Comparison of ENCODE assay signal across 15 cellular contexts in genomic region chr17:35172321-35172720, GRCh38. TPM values are rescaled to one million over a fixed set of nuclear protein-coding genes. Genes with fewer than 3 reads are reported as not detected.
DNase-seq lines count a peak whose midpoint lies in the region; ATAC-seq and TF ChIP-seq lines count a peak whose summit lies in the region.
"Not testable (repeated sequence)": the region's sequence is repeated elsewhere in the genome, so short reads cannot be mapped to it uniquely, and the experiment has no call there.
"Had no signal": no experiment of that assay in that cellular context is flagged by ENCODE, and none has a peak within 500 bp of the region (broad histone marks: within the 10 kb centered on the region; RNA-seq: fewer than 3 reads in every experiment).

No MANE protein-coding gene starts in this region.

- H3K27ac Mint-ChIP-seq in CD8-positive, alpha-beta T cell: peak overlapping the region; percentile 78
- peak overlapping the region; percentile 29 for H3K27ac Mint-ChIP-seq in activated CD4-positive, alpha-beta T cell treated with anti-CD3 and anti-CD28 coated beads, Interleukin-2, amount 10 ng/mL, durations not matched to agents 24 days and 14 days
- H3K27ac Mint-ChIP-seq in activated naive CD4-positive, alpha-beta T cell treated with anti-CD3 and anti-CD28 coated beads, Interleukin-2, amount 10 ng/mL, durations not matched to agents 7 days and 5 days: peak overlapping the region; percentile 42
- peak overlapping the region; percentile 54 for H3K27ac Mint-ChIP-seq in activated naive CD8-positive, alpha-beta T cell treated with anti-CD3 and anti-CD28 coated beads, Interleukin-2, amount 50 U/mL, for 24 hours
- peak overlapping the region; percentile 50 for H3K27ac Mint-ChIP-seq in stimulated activated effector memory CD8-positive, alpha-beta T cell treated with anti-CD3 and anti-CD28 coated beads, Interleukin-12 subunit alpha, Interleukin-12 subunit beta, amount 100 ng/mL, for 72 hours

- H3K27ac ChIP-seq in CD8-positive, alpha-beta T cell (ENCODE audit: low read depth, low read length): not testable (repeated sequence)

- peaks cover 48% of the 10 kb centered on the region for H3K4me1 ChIP-seq in CD8-positive, alpha-beta T cell (ENCODE audit: insufficient read depth, low read length)

- H3K4me1 Mint-ChIP-seq in CD8-positive, alpha-beta T cell (ENCODE audit: low read depth): peaks cover 54% of the 10 kb centered on the region
- H3K4me1 Mint-ChIP-seq in activated CD4-positive, alpha-beta T cell treated with anti-CD3 and anti-CD28 coated beads, Interleukin-2, amount 10 ng/mL, durations not matched to agents 24 days and 14 days: peaks cover 36% of the 10 kb centered on the region
- peaks cover 49% of the 10 kb centered on the region for H3K4me1 Mint-ChIP-seq in activated naive CD4-positive, alpha-beta T cell treated with anti-CD3 and anti-CD28 coated beads, Interleukin-2, amount 10 ng/mL, durations not matched to agents 7 days and 5 days
- H3K4me1 Mint-ChIP-seq in activated naive CD8-positive, alpha-beta T cell treated with anti-CD3 and anti-CD28 coated beads, Interleukin-2, amount 50 U/mL, for 24 hours: peaks cover 44% of the 10 kb centered on the region
- peaks cover 52% of the 10 kb centered on the region for H3K4me1 Mint-ChIP-seq in stimulated activated effector memory CD8-positive, alpha-beta T cell treated with anti-CD3 and anti-CD28 coated beads, Interleukin-12 subunit alpha, Interleukin-12 subunit beta, amount 100 ng/mL, for 72 hours

- not testable (repeated sequence) for DNase-seq in CD8-positive, alpha-beta T cell; activated CD4-positive, alpha-beta T cell treated with anti-CD3 and anti-CD28 coated beads, Interleukin-2, amount 10 ng/mL, durations not matched to agents 24 days and 14 days; activated naive CD4-positive, alpha-beta T cell treated with anti-CD3 and anti-CD28 coated beads, Interleukin-2, amount 10 ng/mL, durations not matched to agents 7 days and 5 days; activated naive CD8-positive, alpha-beta T cell treated with anti-CD3 and anti-CD28 coated beads, Interleukin-2, amount 50 U/mL, for 24 hours; stimulated activated effector memory CD8-positive, alpha-beta T cell treated with anti-CD3 and anti-CD28 coated beads, Interleukin-12 subunit alpha, Interleukin-12 subunit beta, amount 100 ng/mL, for 72 hours (ENCODE audit: low spot score in 2 of 2)
- DNase-seq in activated CD8-positive, alpha-beta memory T cell treated with anti-CD3 and anti-CD28 coated beads, Interleukin-2, amount 50 U/mL, for 4 hours: peak; percentile 8
- DNase-seq in mesenteric fat pad (ENCODE audit: low spot score): peak; percentile 35

- H3K4me3 ChIP-seq in CD8-positive, alpha-beta T cell (ENCODE audit: low read depth, low read length): not testable (repeated sequence)

- not testable (repeated sequence) for H3K9me3 Mint-ChIP-seq in CD8-positive, alpha-beta T cell; activated CD4-positive, alpha-beta T cell treated with anti-CD3 and anti-CD28 coated beads, Interleukin-2, amount 10 ng/mL, durations not matched to agents 24 days and 14 days; activated naive CD4-positive, alpha-beta T cell treated with anti-CD3 and anti-CD28 coated beads, Interleukin-2, amount 10 ng/mL, durations not matched to agents 7 days and 5 days; activated naive CD8-positive, alpha-beta T cell treated with anti-CD3 and anti-CD28 coated beads, Interleukin-2, amount 50 U/mL, for 24 hours; stimulated activated effector memory CD8-positive, alpha-beta T cell treated with anti-CD3 and anti-CD28 coated beads, Interleukin-12 subunit alpha, Interleukin-12 subunit beta, amount 100 ng/mL, for 72 hours

- H3K27me3 ChIP-seq in CD8-positive, alpha-beta T cell (ENCODE audit: insufficient read depth, low read length): not testable (repeated sequence)

- not testable (repeated sequence) for ATAC-seq in CD8-positive, alpha-beta T cell; activated naive CD8-positive, alpha-beta T cell treated with anti-CD3 and anti-CD28 coated beads, Interleukin-2, amount 50 U/mL, for 24 hours; stimulated activated effector memory CD8-positive, alpha-beta T cell treated with anti-CD3 and anti-CD28 coated beads, Interleukin-12 subunit alpha, Interleukin-12 subunit beta, amount 100 ng/mL, for 72 hours

- POLR2A ChIA-PET in CD8-positive, alpha-beta T cell (lab: Charles Lee): interaction anchor here (1.1 kb wide), 1 partner anchor 45 kb away, joined by 3 read pairs; no protein-coding TSS in a partner anchor

- not testable (repeated sequence) for H3K36me3 Mint-ChIP-seq in CD8-positive, alpha-beta T cell; activated CD4-positive, alpha-beta T cell treated with anti-CD3 and anti-CD28 coated beads, Interleukin-2, amount 10 ng/mL, durations not matched to agents 24 days and 14 days (ENCODE audit: low read depth); activated naive CD4-positive, alpha-beta T cell treated with anti-CD3 and anti-CD28 coated beads, Interleukin-2, amount 10 ng/mL, durations not matched to agents 7 days and 5 days; activated naive CD8-positive, alpha-beta T cell treated with anti-CD3 and anti-CD28 coated beads, Interleukin-2, amount 50 U/mL, for 24 hours (ENCODE audit: low read depth); stimulated activated effector memory CD8-positive, alpha-beta T cell treated with anti-CD3 and anti-CD28 coated beads, Interleukin-12 subunit alpha, Interleukin-12 subunit beta, amount 100 ng/mL, for 72 hours

- H3K4me3 Mint-ChIP-seq in CD8-positive, alpha-beta T cell; activated CD4-positive, alpha-beta T cell treated with anti-CD3 and anti-CD28 coated beads, Interleukin-2, amount 10 ng/mL, durations not matched to agents 24 days and 14 days; activated naive CD4-positive, alpha-beta T cell treated with anti-CD3 and anti-CD28 coated beads, Interleukin-2, amount 10 ng/mL, durations not matched to agents 7 days and 5 days; activated naive CD8-positive, alpha-beta T cell treated with anti-CD3 and anti-CD28 coated beads, Interleukin-2, amount 50 U/mL, for 24 hours; stimulated activated effector memory CD8-positive, alpha-beta T cell treated with anti-CD3 and anti-CD28 coated beads, Interleukin-12 subunit alpha, Interleukin-12 subunit beta, amount 100 ng/mL, for 72 hours: not testable (repeated sequence)

- H3K9me3 ChIP-seq in CD8-positive, alpha-beta T cell (ENCODE audit: low read length): not testable (repeated sequence)

- H3K27me3 Mint-ChIP-seq in CD8-positive, alpha-beta T cell (ENCODE audit: low read depth); activated CD4-positive, alpha-beta T cell treated with anti-CD3 and anti-CD28 coated beads, Interleukin-2, amount 10 ng/mL, durations not matched to agents 24 days and 14 days; activated naive CD8-positive, alpha-beta T cell treated with anti-CD3 and anti-CD28 coated beads, Interleukin-2, amount 50 U/mL, for 24 hours: not testable (repeated sequence)
- peaks cover 10% of the 10 kb centered on the region for H3K27me3 Mint-ChIP-seq in activated naive CD4-positive, alpha-beta T cell treated with anti-CD3 and anti-CD28 coated beads, Interleukin-2, amount 10 ng/mL, durations not matched to agents 7 days and 5 days

- CTCF ChIA-PET in CD8-positive, alpha-beta T cell (lab: Charles Lee): interaction anchor here (0.8 to 4.9 kb wide), 6 partner anchors 41 to 575 kb away, joined by 3 to 49 read pairs (median 6); partner anchors contain the start of gene SLFN12L
- CTCF ChIA-PET in activated naive CD4-positive, alpha-beta T cell treated with anti-CD3 and anti-CD28 coated beads, Interleukin-2, amount 10 ng/mL, durations not matched to agents 7 days and 5 days (lab: Charles Lee): interaction anchor here (0.6 kb wide), 1 partner anchor 313 kb away, joined by 3 read pairs; no protein-coding TSS in a partner anchor

- intact Hi-C loops in CD8-positive, alpha-beta T cell (cut with DNase I, micrococcal nuclease): loop anchor here (1.0 to 5.0 kb wide), 3 partner anchors 42 to 260 kb away; partner anchors contain the start of genes SLFN11 (in 1 of the 2) and SLFN12 (in 1 of the 2)
- intact Hi-C loops in activated CD4-positive, alpha-beta T cell treated with anti-CD3 and anti-CD28 coated beads, Interleukin-2, amount 10 ng/mL, durations not matched to agents 24 days and 14 days (cut with micrococcal nuclease): loop anchor here (5.0 kb wide), 2 partner anchors 70 to 140 kb away; partner anchors contain the start of gene SLFN5

- not testable (repeated sequence) for TF ChIP-seq CTCF in CD8-positive, alpha-beta T cell (IDR thresholded peaks at IDR 0.05)

- H3K36me3 ChIP-seq in CD8-positive, alpha-beta T cell (ENCODE audit: insufficient read depth, low read length): not testable (repeated sequence)

RNA-seq across cellular contexts. Expression of gene SLC35G3, which starts 21.9 kb away (rescaled TPM):
- total RNA-seq in CD8-positive, alpha-beta T cell: not detected
- total RNA-seq in activated CD4-positive, alpha-beta T cell treated with anti-CD3 and anti-CD28 coated beads, Interleukin-2, amount 10 ng/mL, durations not matched to agents 24 days and 14 days: 0.09 TPM in 1 of 2 replicates, not detected in the other
- total RNA-seq in mesenteric fat pad: not detected
- total RNA-seq: Calu3, GM23338, H9, HT-29, NCI-H460, PC-9, Right ventricle myocardium inferior, RPMI7951 had no signal

RNA-seq across cellular contexts. Expression of gene UNC45B, which starts 24.7 kb away (rescaled TPM):
- total RNA-seq in CD8-positive, alpha-beta T cell: under 1 TPM; 0.19 to 0.38 TPM
- not detected in 2 replicates for total RNA-seq in activated CD4-positive, alpha-beta T cell treated with anti-CD3 and anti-CD28 coated beads, Interleukin-2, amount 10 ng/mL, durations not matched to agents 24 days and 14 days
- not detected for total RNA-seq in mesenteric fat pad
- total RNA-seq: Calu3, HT-29, PC-9, RPMI7951 had no signal

RNA-seq across cellular contexts. Expression of gene NLE1, which starts 30.2 kb away (rescaled TPM):
- total RNA-seq in CD8-positive, alpha-beta T cell: 10 to 100 TPM in 1 of 2 experiments, 1 to 10 TPM in 1; 9.4 to 11.3 TPM
- 45.3 and 47.9 TPM in 2 replicates for total RNA-seq in activated CD4-positive, alpha-beta T cell treated with anti-CD3 and anti-CD28 coated beads, Interleukin-2, amount 10 ng/mL, durations not matched to agents 24 days and 14 days
- total RNA-seq in mesenteric fat pad: 14.0 TPM

RNA-seq across cellular contexts. Expression of gene FNDC8, which starts 50.9 kb away (rescaled TPM):
- not detected for total RNA-seq in CD8-positive, alpha-beta T cell
- not detected in 2 replicates for total RNA-seq in activated CD4-positive, alpha-beta T cell treated with anti-CD3 and anti-CD28 coated beads, Interleukin-2, amount 10 ng/mL, durations not matched to agents 24 days and 14 days
- not detected for total RNA-seq in mesenteric fat pad
- total RNA-seq: Calu3, GM23338, H9, HT-29, NCI-H460, PC-9, Right ventricle myocardium inferior, RPMI7951 had no signal

RNA-seq across cellular contexts. Expression of gene RAD51D, which starts 52.7 kb away (rescaled TPM):
- total RNA-seq in CD8-positive, alpha-beta T cell: 1 to 10 TPM; 6.9 to 8.7 TPM
- 32.6 and 35.2 TPM in 2 replicates for total RNA-seq in activated CD4-positive, alpha-beta T cell treated with anti-CD3 and anti-CD28 coated beads, Interleukin-2, amount 10 ng/mL, durations not matched to agents 24 days and 14 days
- 10.6 TPM for total RNA-seq in mesenteric fat pad
